In genomic region chr6:116507324-116507723, GRCh38 we compare ENCODE assay signal across 25 cellular contexts. TPM values are rescaled to one million over a fixed set of nuclear protein-coding genes. Genes with fewer than 3 reads are reported as not detected.
"Had no signal": no experiment of that assay in that cellular context is flagged by ENCODE, and none has a peak within 500 bp of the region (broad histone marks: within the 10 kb centered on the region; RNA-seq: fewer than 3 reads in every experiment).

No MANE protein-coding gene starts in this region.

- H3K9me3 ChIP-seq: body of pancreas, prostate gland, suprapubic skin had no signal

- H3K27me3 ChIP-seq: body of pancreas, foreskin keratinocyte, suprapubic skin had no signal

- DNase-seq: activated CD4-positive, alpha-beta T cell treated with anti-CD3 and anti-CD28 coated beads for 48 hours; activated CD8-positive, alpha-beta T cell treated with anti-CD3 and anti-CD28 coated beads for 36 hours; activated effector memory CD4-positive, alpha-beta T cell treated with Interleukin-2 at 50 U/mL for 16 hours; activated T-cell treated with anti-CD3 and anti-CD28 coated beads, Interleukin-2, amount 50 U/mL, for 4 hours; amniotic stem cell; body of pancreas; dermis blood vessel endothelial cell; foreskin keratinocyte; glutamatergic neuron; hypothalamus; left ventricle myocardium superior; mesenchymal stem cell; occipital lobe; right cardiac atrium; small intestine; stimulated activated CD4-positive, alpha-beta T cell treated with anti-CD3 and anti-CD28 coated beads, Interleukin-4, amount 100 ng/mL, for 24 hours; stimulated activated naive CD8-positive, alpha-beta T cell treated with anti-CD3 and anti-CD28 coated beads, Interleukin-15, Interleukin-2, amounts not matched to agents 100 U/mL and 50 U/mL, for 24 hours; T-helper 2 cell had no signal

- ATAC-seq: activated CD8-positive, alpha-beta T cell treated with anti-CD3 and anti-CD28 coated beads for 36 hours; activated T-cell treated with anti-CD3 and anti-CD28 coated beads, Interleukin-2, amount 50 U/mL, for 4 hours; body of pancreas; foreskin keratinocyte; left ventricle myocardium superior; natural killer cell treated with Interleukin-12 subunit alpha and Interleukin-12 subunit beta and Interleukin-15 and Interleukin-18, amount 100 ng/mL, for 72 hours; right cardiac atrium; stimulated activated naive CD8-positive, alpha-beta T cell treated with anti-CD3 and anti-CD28 coated beads, Interleukin-15, Interleukin-2, amounts not matched to agents 100 U/mL and 50 U/mL, for 24 hours; WTC11 had no signal

- H3K4me1 ChIP-seq: body of pancreas, prostate gland, suprapubic skin had no signal

- H3K36me3 ChIP-seq: prostate gland, suprapubic skin had no signal

- H3K27ac ChIP-seq: body of pancreas, foreskin keratinocyte, prostate gland, suprapubic skin had no signal

- H3K4me3 ChIP-seq: body of pancreas, prostate gland, suprapubic skin had no signal

RNA-seq across cellular contexts. Expression of gene CALHM5, which starts 4.1 kb away (rescaled TPM):
- total RNA-seq: activated CD8-positive, alpha-beta T cell treated with anti-CD3 and anti-CD28 coated beads for 36 hours; activated T-cell treated with anti-CD3 and anti-CD28 coated beads, Interleukin-2, amount 50 U/mL, for 4 hours; natural killer cell treated with Interleukin-12 subunit alpha and Interleukin-12 subunit beta and Interleukin-15 and Interleukin-18, amount 100 ng/mL, for 72 hours had no signal

RNA-seq across cellular contexts. Expression of gene TRAPPC3L, which starts 38.2 kb away (rescaled TPM):
- total RNA-seq: activated CD8-positive, alpha-beta T cell treated with anti-CD3 and anti-CD28 coated beads for 36 hours; activated T-cell treated with anti-CD3 and anti-CD28 coated beads, Interleukin-2, amount 50 U/mL, for 4 hours; body of pancreas; cerebellum; epithelial cell of proximal tubule; kidney epithelial cell; natural killer cell treated with Interleukin-12 subunit alpha and Interleukin-12 subunit beta and Interleukin-15 and Interleukin-18, amount 100 ng/mL, for 72 hours; occipital lobe; prostate gland; suprapubic skin; WTC11 had no signal

RNA-seq across cellular contexts. Expression of gene CALHM4, which starts 46.2 kb away (rescaled TPM):
- total RNA-seq: activated CD8-positive, alpha-beta T cell treated with anti-CD3 and anti-CD28 coated beads for 36 hours; activated T-cell treated with anti-CD3 and anti-CD28 coated beads, Interleukin-2, amount 50 U/mL, for 4 hours; body of pancreas; cerebellum; dermis blood vessel endothelial cell; epithelial cell of proximal tubule; kidney epithelial cell; natural killer cell treated with Interleukin-12 subunit alpha and Interleukin-12 subunit beta and Interleukin-15 and Interleukin-18, amount 100 ng/mL, for 72 hours; occipital lobe; WTC11 had no signal
- polyA plus RNA-seq: small intestine had no signal
